Comparison of ENCODE assay signal across 1 cellular context in the genomic region with DNA sequence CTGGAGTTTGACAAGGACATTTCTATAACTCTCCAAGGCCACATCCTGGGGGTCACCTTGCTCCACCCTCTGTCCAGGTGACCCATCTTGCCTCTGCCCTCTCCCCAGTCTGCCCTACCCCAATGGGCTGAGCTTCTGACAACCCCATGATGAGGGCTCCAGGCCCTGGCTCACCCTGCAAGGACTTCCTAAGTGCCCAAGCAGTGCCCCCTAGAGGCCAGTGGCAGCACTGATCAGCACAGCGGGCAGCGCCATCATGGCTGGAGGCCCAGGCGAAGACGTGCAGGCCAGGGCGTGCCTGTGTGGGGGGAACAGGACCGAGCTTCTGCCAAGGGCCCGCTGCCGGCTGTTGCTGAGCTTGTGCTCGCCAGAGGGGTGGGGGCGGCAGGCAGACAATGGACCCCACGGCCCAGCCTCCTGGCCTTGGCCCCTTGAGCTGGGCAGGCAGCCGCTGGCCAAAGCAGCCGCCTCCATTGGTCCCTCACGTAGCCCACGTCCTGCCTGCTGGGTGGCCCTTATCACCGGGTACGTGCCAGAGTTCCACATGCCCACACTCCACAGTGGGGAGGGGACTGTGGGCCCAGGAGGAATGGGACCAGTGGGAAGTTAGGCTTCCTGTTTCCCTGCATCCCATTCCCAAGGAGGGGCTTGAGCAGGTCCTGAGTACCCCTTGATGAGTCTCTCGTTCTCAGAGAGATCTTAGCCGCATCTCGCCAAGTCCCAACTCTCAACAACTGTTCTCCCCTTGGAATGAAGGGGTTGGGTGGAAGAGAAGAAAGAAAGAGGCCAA.
A peak's percentile ranks its signal among the peaks of the same experiment; 100 is the strongest.
TF ChIP-seq lines count a peak whose summit lies in the region.

No MANE protein-coding gene starts in this region.

TF ChIP-seq in HepG2, 621 proteins besides CTCF, POLR2A, EP300 and RAD21 (continued from another document and continues in another):
- TF ChIP-seq ZBTB7B (CRISPR knock-in tag; IDR thresholded peaks at IDR 0.05) (0 out of 2 replicates have a peak, but pooled peaks have one; percentile 26), ZNF280D (CRISPR knock-in tag; IDR thresholded peaks at IDR 0.05) (no peak), TOE1 (CRISPR knock-in tag; IDR thresholded peaks at IDR 0.05) (no peak), ZHX2 (IDR thresholded peaks at IDR 0.05; ENCODE audit: low read depth) (peak; percentile 90), ZHX2 (CRISPR knock-in tag; IDR thresholded peaks at IDR 0.05; ENCODE audit: borderline replicate concordance) (no peak), MAF1 (CRISPR knock-in tag; IDR thresholded peaks at IDR 0.05; ENCODE audit: borderline replicate concordance) (no peak), ARID2 (CRISPR knock-in tag; IDR thresholded peaks at IDR 0.05; ENCODE audit: borderline replicate concordance) (no peak), ZBTB33 (CRISPR knock-in tag; IDR thresholded peaks at IDR 0.05) (peak; percentile 100), BCL6 (CRISPR knock-in tag; IDR thresholded peaks at IDR 0.05) (no peak; the same call in 1 of the 2 replicates), U2AF2 (IDR thresholded peaks at IDR 0.05; ENCODE audit: low read depth, low read length) (no peak), IRF2 (CRISPR knock-in tag; IDR thresholded peaks at IDR 0.05) (peak; percentile 54; the same call in 1 of the 2 replicates), ZNF34 (CRISPR knock-in tag; IDR thresholded peaks at IDR 0.05; ENCODE audit: borderline replicate concordance) (no peak), NR0B2 (CRISPR knock-in tag; IDR thresholded peaks at IDR 0.05) (no peak), ZMYM2 (CRISPR knock-in tag; IDR thresholded peaks at IDR 0.05) (no peak), ZNF335 (CRISPR knock-in tag; IDR thresholded peaks at IDR 0.05) (peak; percentile 30; the same call in 1 of the 2 replicates), ZNF766 (CRISPR knock-in tag; IDR thresholded peaks at IDR 0.05; ENCODE audit: borderline replicate concordance) (no peak), ZC3H4 (CRISPR knock-in tag; IDR thresholded peaks at IDR 0.05; ENCODE audit: borderline replicate concordance) (no peak), PRMT3 (CRISPR knock-in tag; IDR thresholded peaks at IDR 0.05; ENCODE audit: borderline replicate concordance, low read depth) (no peak), ZNF773 (CRISPR knock-in tag; IDR thresholded peaks at IDR 0.05; ENCODE audit: borderline replicate concordance) (no peak), SRSF1 (optimal IDR thresholded peaks at IDR 0.05; ENCODE audit: low read depth, low read length) (no peak), HOXA5 (CRISPR knock-in tag; IDR thresholded peaks at IDR 0.05) (no peak), ZMYM4 (CRISPR knock-in tag; IDR thresholded peaks at IDR 0.05) (no peak), ZBTB4 (CRISPR knock-in tag; IDR thresholded peaks at IDR 0.05; ENCODE audit: borderline replicate concordance) (no peak), SOX6 (IDR thresholded peaks at IDR 0.05) (no peak), SOX6 (CRISPR knock-in tag; IDR thresholded peaks at IDR 0.05) (peak; percentile 78), SMARCE1 (IDR thresholded peaks at IDR 0.05; ENCODE audit: borderline replicate concordance) (no peak), FOXJ3 (CRISPR knock-in tag; IDR thresholded peaks at IDR 0.05; ENCODE audit: borderline replicate concordance) (no peak), MED13 (CRISPR knock-in tag; IDR thresholded peaks at IDR 0.05) (no peak), ZNF784 (CRISPR knock-in tag; IDR thresholded peaks at IDR 0.05; ENCODE audit: borderline replicate concordance) (no peak)
- TF ChIP-seq, protein P1, sequence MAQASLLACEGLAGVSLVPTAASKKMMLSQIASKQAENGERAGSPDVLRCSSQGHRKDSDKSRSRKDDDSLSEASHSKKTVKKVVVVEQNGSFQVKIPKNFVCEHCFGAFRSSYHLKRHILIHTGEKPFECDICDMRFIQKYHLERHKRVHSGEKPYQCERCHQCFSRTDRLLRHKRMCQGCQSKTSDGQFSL (CRISPR knock-in tag; IDR thresholded peaks at IDR 0.05): no peak
- TF ChIP-seq, protein P2, sequence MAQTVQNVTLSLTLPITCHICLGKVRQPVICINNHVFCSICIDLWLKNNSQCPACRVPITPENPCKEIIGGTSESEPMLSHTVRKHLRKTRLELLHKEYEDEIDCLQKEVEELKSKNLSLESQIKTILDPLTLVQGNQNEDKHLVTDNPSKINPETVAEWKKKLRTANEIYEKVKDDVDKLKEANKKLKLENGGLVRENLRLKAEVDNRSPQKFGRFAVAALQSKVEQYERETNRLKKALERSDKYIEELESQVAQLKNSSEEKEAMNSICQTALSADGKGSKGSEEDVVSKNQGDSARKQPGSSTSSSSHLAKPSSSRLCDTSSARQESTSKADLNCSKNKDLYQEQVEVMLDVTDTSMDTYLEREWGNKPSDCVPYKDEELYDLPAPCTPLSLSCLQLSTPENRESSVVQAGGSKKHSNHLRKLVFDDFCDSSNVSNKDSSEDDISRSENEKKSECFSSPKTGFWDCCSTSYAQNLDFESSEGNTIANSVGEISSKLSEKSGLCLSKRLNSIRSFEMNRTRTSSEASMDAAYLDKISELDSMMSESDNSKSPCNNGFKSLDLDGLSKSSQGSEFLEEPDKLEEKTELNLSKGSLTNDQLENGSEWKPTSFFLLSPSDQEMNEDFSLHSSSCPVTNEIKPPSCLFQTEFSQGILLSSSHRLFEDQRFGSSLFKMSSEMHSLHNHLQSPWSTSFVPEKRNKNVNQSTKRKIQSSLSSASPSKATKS (CRISPR knock-in tag; IDR thresholded peaks at IDR 0.05): no peak
- TF ChIP-seq, protein P3, sequence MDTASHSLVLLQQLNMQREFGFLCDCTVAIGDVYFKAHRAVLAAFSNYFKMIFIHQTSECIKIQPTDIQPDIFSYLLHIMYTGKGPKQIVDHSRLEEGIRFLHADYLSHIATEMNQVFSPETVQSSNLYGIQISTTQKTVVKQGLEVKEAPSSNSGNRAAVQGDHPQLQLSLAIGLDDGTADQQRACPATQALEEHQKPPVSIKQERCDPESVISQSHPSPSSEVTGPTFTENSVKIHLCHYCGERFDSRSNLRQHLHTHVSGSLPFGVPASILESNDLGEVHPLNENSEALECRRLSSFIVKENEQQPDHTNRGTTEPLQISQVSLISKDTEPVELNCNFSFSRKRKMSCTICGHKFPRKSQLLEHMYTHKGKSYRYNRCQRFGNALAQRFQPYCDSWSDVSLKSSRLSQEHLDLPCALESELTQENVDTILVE (CRISPR knock-in tag; IDR thresholded peaks at IDR 0.05): no peak
